In genomic region chr21:44418876-44419230, GRCh38 we compare ENCODE assay signal across 26 cellular contexts. TPM values are rescaled to one million over a fixed set of nuclear protein-coding genes. Genes with fewer than 3 reads are reported as not detected.
A peak's percentile ranks its signal among the peaks of the same experiment; 100 is the strongest.
DNase-seq lines count a peak whose midpoint lies in the region; ATAC-seq and TF ChIP-seq lines count a peak whose summit lies in the region.
"Had no signal": no experiment of that assay in that cellular context is flagged by ENCODE, and none has a peak within 500 bp of the region (broad histone marks: within the 10 kb centered on the region; RNA-seq: fewer than 3 reads in every experiment).

No MANE protein-coding gene starts in this region.

- peaks cover 8% of the 10 kb centered on the region for H3K9me3 Mint-ChIP-seq in activated naive CD8-positive, alpha-beta T cell treated with anti-CD3 and anti-CD28 coated beads, Interleukin-2, amount 10 ng/mL, durations not matched to agents 7 days and 5 days
- peaks cover 6% of the 10 kb centered on the region for H3K9me3 Mint-ChIP-seq in activated naive CD8-positive, alpha-beta T cell treated with anti-CD3 and anti-CD28 coated beads for 36 hours
- H3K9me3 Mint-ChIP-seq in CD14-positive monocyte (peaks cover 0 to 21% (median 1%) of the 10 kb centered on the region in 7 donors), endodermal cell (peaks cover 6% of the 10 kb centered on the region)

- 94 to 97% methylated on average over 5 to 8 of the region's 8 CpGs for WGBS in endodermal cell (ENCODE audit: insufficient coverage in 1 of 2, insufficient read length in 1 of 2), 2 experiments
- WGBS in sigmoid colon, 2 donors = 91 to 93% methylated on average over 8 of the region's 8 CpGs

- H3K36me3 Mint-ChIP-seq in activated naive CD8-positive, alpha-beta T cell treated with anti-CD3 and anti-CD28 coated beads, Interleukin-2, amount 10 ng/mL, durations not matched to agents 7 days and 5 days = peaks cover 31% of the 10 kb centered on the region
- peaks cover 7% of the 10 kb centered on the region for H3K36me3 Mint-ChIP-seq in activated naive CD8-positive, alpha-beta T cell treated with anti-CD3 and anti-CD28 coated beads for 36 hours
- H3K36me3 Mint-ChIP-seq in CD14-positive monocyte (peaks cover 71 to 94% of the 10 kb centered on the region in 2 donors), endodermal cell (ENCODE audit: low read depth) (peaks cover 2% of the 10 kb centered on the region)

- H3K27ac Mint-ChIP-seq in activated naive CD8-positive, alpha-beta T cell treated with anti-CD3 and anti-CD28 coated beads, Interleukin-2, amount 10 ng/mL, durations not matched to agents 7 days and 5 days = no peak overlapping the region
- no peak overlapping the region for H3K27ac Mint-ChIP-seq in activated naive CD8-positive, alpha-beta T cell treated with anti-CD3 and anti-CD28 coated beads for 36 hours
- H3K27ac Mint-ChIP-seq in CD14-positive monocyte (no peak overlapping the region), endodermal cell (no peak overlapping the region)
- H3K27ac Mint-ChIP-seq: CD4-positive, alpha-beta memory T cell had no signal

- no peak overlapping the region for H3K9ac ChIP-seq in endodermal cell (ENCODE audit: extremely low read depth, low read length, poor library complexity, severe bottlenecking)
- H3K9ac ChIP-seq: BLaER1 treated with 17β-estradiol and CSF1 and Interleukin-3, amounts not matched to agents 10 nM and 100 nM had no signal

- H3K36me3 ChIP-seq in endodermal cell (ENCODE audit: control insufficient read depth, insufficient read depth, low read length) (no peaks in the 10 kb centered on the region), sigmoid colon (no peaks in the 10 kb centered on the region)

- H3K4me3 Mint-ChIP-seq in activated naive CD8-positive, alpha-beta T cell treated with anti-CD3 and anti-CD28 coated beads, Interleukin-2, amount 10 ng/mL, durations not matched to agents 7 days and 5 days = no peak overlapping the region
- no peak overlapping the region for H3K4me3 Mint-ChIP-seq in activated naive CD8-positive, alpha-beta T cell treated with anti-CD3 and anti-CD28 coated beads for 36 hours
- H3K4me3 Mint-ChIP-seq in CD14-positive monocyte = no peak overlapping the region
- no peak overlapping the region for H3K4me3 Mint-ChIP-seq in endodermal cell
- H3K4me3 Mint-ChIP-seq: CD4-positive, alpha-beta memory T cell had no signal

- intact Hi-C loops in CD14-positive monocyte (cut with micrococcal nuclease) (no loop called here), sigmoid colon (cut with DNase I) (no loop called here)

- no peaks in the 10 kb centered on the region for H3K27me3 Mint-ChIP-seq in activated naive CD8-positive, alpha-beta T cell treated with anti-CD3 and anti-CD28 coated beads, Interleukin-2, amount 10 ng/mL, durations not matched to agents 7 days and 5 days
- H3K27me3 Mint-ChIP-seq in activated naive CD8-positive, alpha-beta T cell treated with anti-CD3 and anti-CD28 coated beads for 36 hours = no peaks in the 10 kb centered on the region
- H3K27me3 Mint-ChIP-seq in CD14-positive monocyte (ENCODE audit: low read depth in 3 of 3) (peaks cover 0 to 3% (median 0%) of the 10 kb centered on the region in 3 donors), endodermal cell (ENCODE audit: insufficient read depth) (no peaks in the 10 kb centered on the region)

- no peak for TF ChIP-seq CTCF in CD14-positive monocyte (IDR thresholded peaks at IDR 0.05)
- no peak for TF ChIP-seq CTCF in endodermal cell (conservative IDR thresholded peaks at IDR 0.05)
- TF ChIP-seq CTCF in sigmoid colon (IDR thresholded peaks at IDR 0.05) = no peak

- POLR2A ChIA-PET in activated naive CD8-positive, alpha-beta T cell treated with anti-CD3 and anti-CD28 coated beads, Interleukin-2, amount 10 ng/mL, durations not matched to agents 7 days and 5 days (lab: Charles Lee) = no interaction called here

- H3K4me1 ChIP-seq in endodermal cell (ENCODE audit: control insufficient read depth, insufficient read depth, low read length) (no peaks in the 10 kb centered on the region), sigmoid colon (no peaks in the 10 kb centered on the region)

- no peak for TF ChIP-seq EP300 in sigmoid colon (IDR thresholded peaks at IDR 0.05)

- peak; percentile 10 for DNase-seq in activated naive CD8-positive, alpha-beta T cell treated with anti-CD3 and anti-CD28 coated beads, Interleukin-2, amount 10 ng/mL, durations not matched to agents 7 days and 5 days
- no peak for DNase-seq in activated naive CD8-positive, alpha-beta T cell treated with anti-CD3 and anti-CD28 coated beads for 36 hours
- DNase-seq in CD14-positive monocyte (ENCODE audit: low spot score) (peak; percentile 17), endodermal cell (peak; percentile 10), sigmoid colon (peak; percentile 22), Ammon's horn (ENCODE audit: low spot score) (no peak)
- DNase-seq: CD4-positive, alpha-beta memory T cell; COR-L47; DMS53; MV-4-11; NCI-H1105; NCI-H1436 treated with DMSO at 0.1 percent for 48 hours; NCI-H1930; NCI-H2107; NCI-H446 treated with DMSO at 0.1 percent for 48 hours; NCI-H526; NCI-H82; NK-92 treated with Interleukin-12 subunit alpha and Interleukin-12 subunit beta, amount 100 ng/mL, for 24 hours; PC-9; SHP77 had no signal

- H3K4me3 ChIP-seq in endodermal cell (ENCODE audit: low read length) (no peak overlapping the region), sigmoid colon (no peak overlapping the region)
- H3K4me3 ChIP-seq: PC-9 had no signal

- H3K27me3 ChIP-seq in endodermal cell (ENCODE audit: control insufficient read depth, insufficient read depth, low read length, poor library complexity, severe bottlenecking) (no peaks in the 10 kb centered on the region), sigmoid colon (peaks cover 0 to 28% (median 0%) of the 10 kb centered on the region in 3 donors)
- H3K27me3 ChIP-seq: BLaER1 treated with 17β-estradiol and CSF1 and Interleukin-3, amounts not matched to agents 10 nM and 100 nM had no signal

- H3K27ac ChIP-seq in endodermal cell (ENCODE audit: low read depth, low read length) (no peak overlapping the region), sigmoid colon (no peak overlapping the region)
- H3K27ac ChIP-seq: BLaER1 treated with 17β-estradiol and CSF1 and Interleukin-3, amounts not matched to agents 10 nM and 100 nM; PC-9 had no signal

- no peak for TF ChIP-seq POLR2A in sigmoid colon (IDR thresholded peaks at IDR 0.05)

- no peaks in the 10 kb centered on the region for H3K4me1 Mint-ChIP-seq in activated naive CD8-positive, alpha-beta T cell treated with anti-CD3 and anti-CD28 coated beads, Interleukin-2, amount 10 ng/mL, durations not matched to agents 7 days and 5 days
- H3K4me1 Mint-ChIP-seq in activated naive CD8-positive, alpha-beta T cell treated with anti-CD3 and anti-CD28 coated beads for 36 hours = no peaks in the 10 kb centered on the region
- H3K4me1 Mint-ChIP-seq in CD14-positive monocyte (no peaks in the 10 kb centered on the region), endodermal cell (peaks cover 6% of the 10 kb centered on the region)

- no peak for ATAC-seq in activated naive CD8-positive, alpha-beta T cell treated with anti-CD3 and anti-CD28 coated beads, Interleukin-2, amount 10 ng/mL, durations not matched to agents 7 days and 5 days (ENCODE audit: low read depth)
- ATAC-seq in HG02884 (IDR thresholded peaks at IDR 0.05; ENCODE audit: unreplicated experiment) = no peak
- ATAC-seq: HepG2 had no signal

- H3K9me3 ChIP-seq in endodermal cell (ENCODE audit: control insufficient read depth, low read length) = no peaks in the 10 kb centered on the region
- H3K9me3 ChIP-seq in sigmoid colon = no peaks in the 10 kb centered on the region

RNA-seq across cellular contexts. Expression of gene LRRC3, which starts 36.5 kb away (rescaled TPM):
- total RNA-seq in activated naive CD8-positive, alpha-beta T cell treated with anti-CD3 and anti-CD28 coated beads, Interleukin-2, amount 10 ng/mL, durations not matched to agents 7 days and 5 days = 1 to 10 TPM; 3.0 to 3.5 TPM
- 1 to 10 TPM; 1.8 to 1.9 TPM for total RNA-seq in activated naive CD8-positive, alpha-beta T cell treated with anti-CD3 and anti-CD28 coated beads for 36 hours
- polyA plus RNA-seq in CD14-positive monocyte (under 1 TPM; 0.30 to 0.41 TPM), sigmoid colon (1 to 10 TPM in 1 of 3 donors, under 1 TPM in 2; under 0.01 to 2.9 (median 0.46) TPM)
- total RNA-seq in endodermal cell (10 to 100 TPM; 14.1 to 16.5 TPM), sigmoid colon (1 to 10 TPM; 3.9 to 7.1 (median 5.4) TPM)
- polyA plus RNA-seq in endodermal cell (2013, experiment 1 of 2) = 13.7 TPM
- 14.0 TPM for polyA plus RNA-seq in endodermal cell (2013, experiment 2 of 2)
- total RNA-seq: HT1080, LHCN-M2, MCF 10A had no signal

Comparison
In these comparisons a context has a peak if more than half of its experiments do, and no peak if none do; other contexts are left out.
1. DNase-seq: peak in activated naive CD8-positive, alpha-beta T cell treated with anti-CD3 and anti-CD28 coated beads, Interleukin-2, amount 10 ng/mL, durations not matched to agents 7 days and 5 days (single experiment), CD14-positive monocyte (single experiment), endodermal cell (single experiment) and sigmoid colon (single experiment); none in activated naive CD8-positive, alpha-beta T cell treated with anti-CD3 and anti-CD28 coated beads for 36 hours (single experiment) and Ammon's horn (single experiment).